11 cellular contexts compared by ENCODE assay signal in the genomic region with DNA sequence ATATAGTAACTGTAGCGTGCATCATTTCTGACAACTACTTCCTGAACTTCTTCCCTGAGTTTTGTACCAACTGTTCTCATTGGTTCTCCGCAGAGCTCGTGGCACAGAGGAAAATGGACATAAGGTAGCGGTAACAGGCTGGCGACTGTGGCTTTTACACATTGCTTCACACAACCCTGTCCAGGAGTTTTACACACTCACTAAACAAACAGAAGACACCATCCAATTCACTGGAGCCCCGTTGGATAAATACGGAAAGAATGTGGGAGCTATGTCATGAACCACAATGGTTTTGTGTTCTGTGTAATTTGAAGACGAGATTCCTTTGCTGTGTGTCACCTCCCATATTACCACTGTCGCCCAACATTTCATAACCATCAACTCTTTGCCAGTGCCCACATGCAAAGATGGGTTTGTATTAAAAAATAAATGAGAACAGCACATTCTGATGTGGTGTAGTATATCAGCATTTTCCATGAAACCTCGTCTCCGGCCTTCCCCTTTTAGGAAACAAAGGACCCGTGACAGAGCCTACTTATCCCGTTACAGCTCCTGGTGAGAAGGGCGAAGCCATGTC. TPM values are rescaled to one million over a fixed set of nuclear protein-coding genes. Genes with fewer than 3 reads are reported as not detected.
DNase-seq lines count a peak whose midpoint lies in the region; ATAC-seq and TF ChIP-seq lines count a peak whose summit lies in the region.
"Had no signal": no experiment of that assay in that cellular context is flagged by ENCODE, and none has a peak within 500 bp of the region (broad histone marks: within the 10 kb centered on the region; RNA-seq: fewer than 3 reads in every experiment).

No MANE protein-coding gene starts in this region.

- peak overlapping the region; percentile 6 to 69 for H2BK12ac ChIP-seq in mesenchymal stem cell (ENCODE audit: low read length in 2 of 2)

- peak; percentile 98 for TF ChIP-seq EP300 in Ishikawa (IDR thresholded peaks at IDR 0.05; ENCODE audit: borderline replicate concordance)

- H3K4me2 ChIP-seq in mesenchymal stem cell (ENCODE audit: low read length, poor library complexity, severe bottlenecking) = no peak overlapping the region

- 64% methylated on average over 9 of the region's 14 CpGs for WGBS in mesenchymal stem cell

- intact Hi-C loops in breast epithelium (cut with DNase I; ENCODE audit: low total_unique reads) = no loop called here

- peak overlapping the region; percentile 98 for H2AK5ac ChIP-seq in mesenchymal stem cell (ENCODE audit: low read length, severe bottlenecking)

- H2BK15ac ChIP-seq in mesenchymal stem cell (ENCODE audit: low read depth, poor library complexity, severe bottlenecking) = no peak overlapping the region

- H2BK120ac ChIP-seq in mesenchymal stem cell (ENCODE audit: low read depth, low read length) = peak overlapping the region; percentile 54

- H3K27ac ChIP-seq in breast epithelium = peak overlapping the region; percentile 80 to 84
- H3K27ac ChIP-seq in mesenchymal stem cell (ENCODE audit: low read length, poor library complexity, severe bottlenecking) = peak overlapping the region; percentile 99

- H3K4me1 ChIP-seq in breast epithelium (peaks cover 0 to 12% of the 10 kb centered on the region in 2 donors), mesenchymal stem cell (ENCODE audit: control insufficient read depth, insufficient read depth, low read depth, low read length) (peaks cover 5% of the 10 kb centered on the region)

- peak; percentile 11; the same call in 1 of the 2 replicates for TF ChIP-seq RAD21 in Ishikawa (IDR thresholded peaks at IDR 0.05; ENCODE audit: low read depth)

- TF ChIP-seq CTCF in AG04449 (IDR thresholded peaks at IDR 0.05; ENCODE audit: insufficient read depth, low read length, missing control alignments) (no peak), breast epithelium (IDR thresholded peaks at IDR 0.05) (no peak), GM10266 (IDR thresholded peaks at IDR 0.05; ENCODE audit: control insufficient read depth, insufficient read depth, low read depth, missing control alignments) (no peak)

- no peak overlapping the region for H4K91ac ChIP-seq in mesenchymal stem cell (ENCODE audit: low read length)

- no peaks in the 10 kb centered on the region for H3K79me1 ChIP-seq in mesenchymal stem cell (replicated peaks; ENCODE audit: low read length, poor library complexity, severe bottlenecking)

- ATAC-seq in HG03442 (IDR thresholded peaks at IDR 0.05; ENCODE audit: unreplicated experiment) = no peak
- ATAC-seq in HG02973 (IDR thresholded peaks at IDR 0.05; ENCODE audit: unreplicated experiment) = no peak
- ATAC-seq: CD8-positive, alpha-beta T cell had no signal

- H2AFZ ChIP-seq in mesenchymal stem cell (ENCODE audit: low read depth, low read length) = no peak overlapping the region

- POLR2A ChIA-PET in AG04449 (lab: Yijun Ruan, JAX) = interaction anchor here (0.6 to 1.8 kb wide), 10 partner anchors 9 to 218 kb away, joined by 3 to 15 read pairs (median 5); partner anchors contain the start of gene ENAH

- no peaks in the 10 kb centered on the region for H3K9me3 ChIP-seq in breast epithelium
- no peaks in the 10 kb centered on the region for H3K9me3 ChIP-seq in mesenchymal stem cell (ENCODE audit: control insufficient read depth, low read length)

- H2BK5ac ChIP-seq in mesenchymal stem cell (ENCODE audit: low read depth, low read length, poor library complexity, severe bottlenecking) = peak overlapping the region; percentile 88

- H3K18ac ChIP-seq in mesenchymal stem cell (ENCODE audit: low read depth in 1 of 2, low read length in 2 of 2) = peak overlapping the region in 1 of 2 experiments; percentile 91

- H3K9ac ChIP-seq in mesenchymal stem cell (ENCODE audit: low read length) = peak overlapping the region; percentile 66

- H4K8ac ChIP-seq in mesenchymal stem cell (ENCODE audit: low read length) = no peak overlapping the region

- CTCF ChIA-PET in AG04449 (lab: Yijun Ruan, JAX) = interaction anchor here (1.1 to 2.3 kb wide), 3 partner anchors 8 to 72 kb away, joined by 4 to 11 read pairs (median 5); no protein-coding TSS in a partner anchor

- H3K14ac ChIP-seq in mesenchymal stem cell (ENCODE audit: low read length in 2 of 2) = no peak overlapping the region

- DNase-seq in AG04449 (ENCODE audit: low read depth, low spot score) (peak; percentile 98), breast epithelium (ENCODE audit: low spot score in 2 of 2) (peak in 1 of 2 donors; percentile 78), mesenchymal stem cell (peak; percentile 99), ecto neural progenitor cell (ENCODE audit: low spot score) (no peak), GM10266 (ENCODE audit: extremely low spot score) (no peak)
- DNase-seq: CD8-positive, alpha-beta T cell; cortex of kidney; nucleus accumbens had no signal

- TF ChIP-seq POLR2A in breast epithelium (IDR thresholded peaks at IDR 0.05) = no peak

- no peaks in the 10 kb centered on the region for H3K27me3 ChIP-seq in breast epithelium
- H3K27me3 ChIP-seq in mesenchymal stem cell (ENCODE audit: control insufficient read depth in 1 of 2, insufficient read depth in 1 of 2, low read length in 2 of 2) = no peaks in the 10 kb centered on the region

- H3K36me3 ChIP-seq in breast epithelium = no peaks in the 10 kb centered on the region
- no peaks in the 10 kb centered on the region for H3K36me3 ChIP-seq in mesenchymal stem cell (ENCODE audit: control insufficient read depth in 1 of 2, insufficient read depth in 2 of 2, low read depth in 1 of 2, low read length in 2 of 2)

- peak overlapping the region in 1 of 2 experiments; percentile 79 for H3K4ac ChIP-seq in mesenchymal stem cell (ENCODE audit: low read depth in 1 of 2, low read length in 2 of 2)

- H3K4me3 ChIP-seq in AG04449 (ENCODE audit: low read depth, low read length) = peak overlapping the region; percentile 7
- H3K4me3 ChIP-seq in breast epithelium = no peak overlapping the region
- no peak overlapping the region for H3K4me3 ChIP-seq in mesenchymal stem cell (ENCODE audit: insufficient read depth in 1 of 2, low read depth in 1 of 2, low read length in 2 of 2)

- H3K23ac ChIP-seq in mesenchymal stem cell (ENCODE audit: low read length in 2 of 2) = no peak overlapping the region

TF ChIP-seq in Ishikawa, 13 proteins besides CTCF, POLR2A, EP300 and RAD21:
- TF ChIP-seq, protein P1, sequence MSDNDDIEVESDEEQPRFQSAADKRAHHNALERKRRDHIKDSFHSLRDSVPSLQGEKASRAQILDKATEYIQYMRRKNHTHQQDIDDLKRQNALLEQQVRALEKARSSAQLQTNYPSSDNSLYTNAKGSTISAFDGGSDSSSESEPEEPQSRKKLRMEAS (IDR thresholded peaks at IDR 0.05) = peak; percentile 37
- TF ChIP-seq CREB1 (IDR thresholded peaks at IDR 0.05; ENCODE audit: low read depth) (no peak), ZBTB7A (IDR thresholded peaks at IDR 0.05; ENCODE audit: low read depth) (no peak), TEAD4 (IDR thresholded peaks at IDR 0.05) (peak; percentile 98), TAF1 (IDR thresholded peaks at IDR 0.05; ENCODE audit: low read depth) (no peak), TCF12 (IDR thresholded peaks at IDR 0.05; ENCODE audit: low read depth) (peak; percentile 96), NFIC (IDR thresholded peaks at IDR 0.05) (peak; percentile 90), REST (IDR thresholded peaks at IDR 0.05; ENCODE audit: low read depth) (no peak), CEBPB (IDR thresholded peaks at IDR 0.05) (peak; percentile 88), FOXM1 (IDR thresholded peaks at IDR 0.05; ENCODE audit: borderline replicate concordance, low read depth) (peak; percentile 96)
- TF ChIP-seq, protein P2, sequence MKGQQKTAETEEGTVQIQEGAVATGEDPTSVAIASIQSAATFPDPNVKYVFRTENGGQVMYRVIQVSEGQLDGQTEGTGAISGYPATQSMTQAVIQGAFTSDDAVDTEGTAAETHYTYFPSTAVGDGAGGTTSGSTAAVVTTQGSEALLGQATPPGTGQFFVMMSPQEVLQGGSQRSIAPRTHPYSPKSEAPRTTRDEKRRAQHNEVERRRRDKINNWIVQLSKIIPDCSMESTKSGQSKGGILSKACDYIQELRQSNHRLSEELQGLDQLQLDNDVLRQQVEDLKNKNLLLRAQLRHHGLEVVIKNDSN (IDR thresholded peaks at IDR 0.05) = peak; percentile 54; the same call in 1 of the 2 replicates

RNA-seq across cellular contexts. Expression of gene ENAH, which starts 47.3 kb away (rescaled TPM):
- total RNA-seq in breast epithelium = 10 to 100 TPM; 36.2 to 62.9 (median 48.2) TPM
- polyA plus RNA-seq in mesenchymal stem cell (2013, experiment 1 of 2) = 78.1 TPM
- polyA plus RNA-seq in mesenchymal stem cell (2013, experiment 2 of 2) = 80.9 TPM

Comparison
In these comparisons a context has a peak if more than half of its experiments do, and no peak if none do; other contexts are left out.
1. DNase-seq: peak in AG04449 (single experiment) and mesenchymal stem cell (single experiment); none in ecto neural progenitor cell (single experiment) and GM10266 (single experiment).